In the genomic region with DNA sequence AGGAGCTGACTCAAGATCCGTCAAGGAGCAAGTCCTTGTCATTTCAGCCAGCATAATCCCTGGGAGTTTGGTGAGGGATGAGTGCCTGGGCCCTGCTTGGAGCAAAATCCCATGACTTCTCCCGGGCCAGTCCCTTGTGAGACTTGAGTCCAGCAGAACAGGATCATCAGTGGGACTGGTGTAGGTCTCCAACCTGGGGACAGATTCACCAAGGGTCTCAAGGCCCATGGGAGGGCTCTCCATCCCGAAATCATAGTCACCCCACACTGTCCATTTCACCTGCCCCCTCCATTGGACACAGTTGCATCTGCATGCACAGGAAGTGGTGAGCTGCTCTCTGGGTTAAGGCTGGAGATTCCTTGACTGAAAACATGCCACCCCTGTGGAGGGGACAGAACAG, we compare ENCODE assay signal across 23 cellular contexts.
A peak's percentile ranks its signal among the peaks of the same experiment; 100 is the strongest.
DNase-seq lines count a peak whose midpoint lies in the region; ATAC-seq, FAIRE-seq and TF ChIP-seq lines count a peak whose summit lies in the region.
"Had no signal": no experiment of that assay in that cellular context is flagged by ENCODE, and none has a peak within 500 bp of the region (broad histone marks: within the 10 kb centered on the region; RNA-seq: fewer than 3 reads in every experiment).

No MANE protein-coding gene starts in this region.

- FAIRE-seq in frontal cortex (lab: Jason Lieb, UNC), result no peak
- FAIRE-seq: A204.1, GM19239, H1 had no signal

- TF ChIP-seq POLR2A in esophagus muscularis mucosa (IDR thresholded peaks at IDR 0.05; ENCODE audit: low read depth), result no peak

- intact Hi-C loops in Right ventricle myocardium superior (cut with DNase I), result no loop called here
- intact Hi-C loops in esophagus muscularis mucosa (cut with DNase I), result no loop called here

- no peak overlapping the region for H3K4me3 Mint-ChIP-seq in neural crest cell
- H3K4me3 Mint-ChIP-seq: B cell, CD14-positive monocyte had no signal

- DNase-seq in right atrium auricular region (ENCODE audit: low spot score) (peak; percentile 56), Right ventricle myocardium superior (no peak), esophagus muscularis mucosa (ENCODE audit: extremely low spot score) (peak; percentile 53), neural crest cell (ENCODE audit: low read depth, low spot score) (no peak), frontal cortex (ENCODE audit: low spot score in 2 of 2) (no peak)
- DNase-seq: EL, GF-D8, Kasumi-1, NCI-H1417, NCI-H1694 treated with DMSO at 0.1 percent for 48 hours, NCI-H2081 treated with DMSO at 0.1 percent for 48 hours, NCI-H2171 treated with DMSO at 0.1 percent for 48 hours, NCI-H524 treated with DMSO at 0.1 percent for 48 hours, NCI-H82, Peyer's patch had no signal

- no peak for ATAC-seq in Right ventricle myocardium superior (ENCODE audit: poor library complexity)
- no peak for ATAC-seq in HG03521 (IDR thresholded peaks at IDR 0.05; ENCODE audit: unreplicated experiment)
- ATAC-seq in GM21390 (IDR thresholded peaks at IDR 0.05; ENCODE audit: unreplicated experiment), result no peak

- no peaks in the 10 kb centered on the region for H3K36me3 Mint-ChIP-seq in neural crest cell (ENCODE audit: low read depth)
- H3K36me3 Mint-ChIP-seq: CD14-positive monocyte had no signal

- WGBS in esophagus muscularis mucosa, result 100% methylated on average over 1 of the region's 3 CpGs

- TF ChIP-seq CTCF in right atrium auricular region (IDR thresholded peaks at IDR 0.05), result no peak
- TF ChIP-seq CTCF in esophagus muscularis mucosa (IDR thresholded peaks at IDR 0.05), result no peak
- no peak for TF ChIP-seq CTCF in neural crest cell (conservative IDR thresholded peaks at IDR 0.05)

- H3K4me1 ChIP-seq in right atrium auricular region (no peaks in the 10 kb centered on the region), esophagus muscularis mucosa (no peaks in the 10 kb centered on the region)
- H3K4me1 ChIP-seq: Peyer's patch, SJSA1 had no signal

- H3K27ac Mint-ChIP-seq in neural crest cell (ENCODE audit: unreplicated experiment), result peak overlapping the region; percentile 69
- H3K27ac Mint-ChIP-seq: B cell, CD14-positive monocyte had no signal

- H3K4me1 Mint-ChIP-seq in neural crest cell, result no peaks in the 10 kb centered on the region
- H3K4me1 Mint-ChIP-seq: B cell, CD14-positive monocyte had no signal

- H3K9me3 ChIP-seq in right atrium auricular region (no peaks in the 10 kb centered on the region), esophagus muscularis mucosa (no peaks in the 10 kb centered on the region)
- H3K9me3 ChIP-seq: Peyer's patch, SJSA1 had no signal

- no peak for TF ChIP-seq EP300 in esophagus muscularis mucosa (IDR thresholded peaks at IDR 0.05)

- H3K9me3 Mint-ChIP-seq in neural crest cell, result no peaks in the 10 kb centered on the region

- peaks cover 3% of the 10 kb centered on the region for H3K27me3 Mint-ChIP-seq in neural crest cell (ENCODE audit: low read depth)

- H3K36me3 ChIP-seq in right atrium auricular region (no peaks in the 10 kb centered on the region), esophagus muscularis mucosa (no peaks in the 10 kb centered on the region)
- H3K36me3 ChIP-seq: Peyer's patch, SJSA1 had no signal

- H3K27ac ChIP-seq in right atrium auricular region (no peak overlapping the region), esophagus muscularis mucosa (replicated peaks in 1 of 4) (no peak overlapping the region)
- H3K27ac ChIP-seq: Peyer's patch, SJSA1 had no signal

- H3K4me3 ChIP-seq in right atrium auricular region (no peak overlapping the region), esophagus muscularis mucosa (no peak overlapping the region)
- H3K4me3 ChIP-seq: Peyer's patch, SJSA1 had no signal

- no peaks in the 10 kb centered on the region for H3K27me3 ChIP-seq in right atrium auricular region
- H3K27me3 ChIP-seq in esophagus muscularis mucosa, result no peaks in the 10 kb centered on the region
- H3K27me3 ChIP-seq: Peyer's patch, SJSA1 had no signal

Comparison
In these comparisons a context has a peak if more than half of its experiments do, and no peak if none do; other contexts are left out.
1. DNase-seq: peak in right atrium auricular region (single experiment) and esophagus muscularis mucosa (single experiment); none in Right ventricle myocardium superior (single experiment), neural crest cell (single experiment) and frontal cortex (0 of 2).